Comparison of ENCODE assay signal across 8 cellular contexts in genomic region chr16:49407873-49408565, GRCh38. TPM values are rescaled to one million over a fixed set of nuclear protein-coding genes. Genes with fewer than 3 reads are reported as not detected.
DNase-seq lines count a peak whose midpoint lies in the region; ATAC-seq and TF ChIP-seq lines count a peak whose summit lies in the region.

No MANE protein-coding gene starts in this region.

- ATAC-seq in HG03571 (IDR thresholded peaks at IDR 0.05; ENCODE audit: unreplicated experiment) (peak; percentile 64), mucosa of descending colon (peak; percentile 99)

- H3K4me3 Mint-ChIP-seq in Caco-2 (ENCODE audit: unreplicated experiment) = no peak overlapping the region
- no peak overlapping the region for H3K4me3 Mint-ChIP-seq in endothelial cell (ENCODE audit: unreplicated experiment)

- intact Hi-C loops in Caco-2 (cut with micrococcal nuclease; ENCODE audit: unreplicated experiment) = loop anchor here (1.0 to 5.0 kb wide), 2 partner anchors 185 to 514 kb away; no protein-coding TSS in a partner anchor
- intact Hi-C loops in mucosa of descending colon (cut with DNase I, micrococcal nuclease) = loop anchor here in 1 of 2 donors (5.0 kb wide), 1 partner anchor 514 kb away; no protein-coding TSS in a partner anchor

- no peaks in the 10 kb centered on the region for H3K27me3 ChIP-seq in Caco-2 (replicated peaks; ENCODE audit: control insufficient read depth, insufficient read depth, low read length)

- TF ChIP-seq CTCF in Caco-2 (IDR thresholded peaks at IDR 0.05; ENCODE audit: insufficient read depth in 1 of 2, low read depth in 1 of 2, low read length in 1 of 2, severe bottlenecking in 1 of 2, unreplicated experiment in 1 of 2) (peak; percentile 92 to 97), GM20000 (IDR thresholded peaks at IDR 0.05; ENCODE audit: extremely low read depth, missing control alignments) (peak; percentile 92), endothelial cell (IDR thresholded peaks at IDR 0.05; ENCODE audit: unreplicated experiment) (peak; percentile 73), mucosa of descending colon (IDR thresholded peaks at IDR 0.05) (peak; percentile 83)

- CTCF ChIA-PET in Caco-2 (lab: Charles Lee) = interaction anchor here (0.6 to 1.3 kb wide), 6 partner anchors 11 to 448 kb away, joined by 3 to 11 read pairs (median 3); partner anchors contain the start of gene ZNF423

- H3K36me3 ChIP-seq in Caco-2 (ENCODE audit: control insufficient read depth, insufficient read depth, low read length) (no peaks in the 10 kb centered on the region), mucosa of descending colon (ENCODE audit: low read depth) (no peaks in the 10 kb centered on the region)

- POLR2A ChIA-PET in Caco-2 (lab: Charles Lee) = no interaction called here

- H3K4me1 ChIP-seq in Caco-2 (no peaks in the 10 kb centered on the region), mucosa of descending colon (ENCODE audit: low read depth) (no peaks in the 10 kb centered on the region)

- H3K36me3 Mint-ChIP-seq in Caco-2 (ENCODE audit: insufficient read depth, unreplicated experiment) (no peaks in the 10 kb centered on the region), endothelial cell (ENCODE audit: low read depth, unreplicated experiment) (peaks cover 18% of the 10 kb centered on the region)

- H3K27ac Mint-ChIP-seq in Caco-2 (ENCODE audit: unreplicated experiment) = no peak overlapping the region
- no peak overlapping the region for H3K27ac Mint-ChIP-seq in endothelial cell (ENCODE audit: unreplicated experiment)

- peak; percentile 87 to 89 for DNase-seq in Caco-2
- DNase-seq in GM20000 (ENCODE audit: low spot score) = peak; percentile 75
- peak; percentile 50 to 67 for DNase-seq in NOMO-1 (lab: John Stamatoyannopoulos, UW; ENCODE audit: unreplicated experiment in 2 of 2)
- DNase-seq in activated CD8-positive, alpha-beta memory T cell treated with anti-CD3 and anti-CD28 coated beads for 4 hours (ENCODE audit: low read depth in 2 of 2) = peak; percentile 4 to 7
- peak; percentile 94 for DNase-seq in endothelial cell (ENCODE audit: low spot score)
- peak; percentile 83 to 91 (median 87) for DNase-seq in mucosa of descending colon
- DNase-seq in stimulated activated CD8-positive, alpha-beta memory T cell treated with anti-CD3 and anti-CD28 coated beads, Interleukin-7, amount 100 ng/mL, for 24 hours (ENCODE audit: low read depth) = peak; percentile 33

- H3K4me3 ChIP-seq in Caco-2 (ENCODE audit: low read depth, low read length) (no peak overlapping the region), mucosa of descending colon (no peak overlapping the region)

- peaks cover 5% of the 10 kb centered on the region for H3K9me3 ChIP-seq in Caco-2
- no peaks in the 10 kb centered on the region for H3K9me3 ChIP-seq in mucosa of descending colon

- H3K27me3 Mint-ChIP-seq in Caco-2 (ENCODE audit: insufficient read depth, unreplicated experiment) (peaks cover 9% of the 10 kb centered on the region), endothelial cell (ENCODE audit: unreplicated experiment) (peaks cover 2% of the 10 kb centered on the region)

- H3K4me1 Mint-ChIP-seq in Caco-2 (ENCODE audit: low read depth, unreplicated experiment) (no peaks in the 10 kb centered on the region), endothelial cell (ENCODE audit: unreplicated experiment) (peaks cover 7% of the 10 kb centered on the region)

- peaks cover 14% of the 10 kb centered on the region for H3K9me3 Mint-ChIP-seq in Caco-2 (ENCODE audit: unreplicated experiment)
- peaks cover 1% of the 10 kb centered on the region for H3K9me3 Mint-ChIP-seq in endothelial cell (ENCODE audit: unreplicated experiment)

- no TSS peak for BruUV-seq in Caco-2 (replicated peaks; lab: Mats Ljungman, UMichigan)

RNA-seq across cellular contexts. Expression of gene C16orf78, which starts 34.4 kb away (rescaled TPM):
- not detected in 2 replicates for total RNA-seq in Caco-2 (2022)
- not detected for total RNA-seq in endothelial cell (ENCODE audit: unreplicated experiment)
- total RNA-seq in mucosa of descending colon = not detected

Comparison
In these comparisons a context has a peak if more than half of its experiments do, and no peak if none do; other contexts are left out.
1. DNase-seq: peak in every context shown above with its lines; median percentile 94 in endothelial cell; 88 in Caco-2; 87 in mucosa of descending colon; 75 in GM20000; 58 in NOMO-1; 33 in stimulated activated CD8-positive, alpha-beta memory T cell treated with anti-CD3 and anti-CD28 coated beads, Interleukin-7, amount 100 ng/mL, for 24 hours; 6 in activated CD8-positive, alpha-beta memory T cell treated with anti-CD3 and anti-CD28 coated beads for 4 hours.